ENCODE assay signal across 8 cellular contexts in genomic region chr12:122064034-122064777, GRCh38. TPM values are rescaled to one million over a fixed set of nuclear protein-coding genes. Genes with fewer than 3 reads are reported as not detected.
A peak's percentile ranks its signal among the peaks of the same experiment; 100 is the strongest.
DNase-seq lines count a peak whose midpoint lies in the region; ATAC-seq, FAIRE-seq and TF ChIP-seq lines count a peak whose summit lies in the region.

No MANE protein-coding gene starts in this region.

- FAIRE-seq in TTC549 (lab: Jason Lieb, UNC), result peak; percentile 96

- POLR2A ChIA-PET in BJ (lab: Charles Lee), result interaction anchor here (1.0 kb wide), 1 partner anchor 14 kb away, joined by 3 read pairs; the partner anchor contains the start of gene MLXIP

- no peak overlapping the region for H3K27ac Mint-ChIP-seq in stimulated activated naive B cell treated with anti-CD40 and anti-IgM and Interleukin-4, amounts not matched to agents 10 μg/mL and 1 μg/mL and 100 μg/mL, for 72 hours

- H3K4me1 Mint-ChIP-seq in stimulated activated naive B cell treated with anti-CD40 and anti-IgM and Interleukin-4, amounts not matched to agents 10 μg/mL and 1 μg/mL and 100 μg/mL, for 72 hours, result peaks cover 29 to 54% of the 10 kb centered on the region in 2 donors

- no peaks in the 10 kb centered on the region for H3K27me3 ChIP-seq in BJ (ENCODE audit: control insufficient read depth, insufficient read depth, low read length)

- TF ChIP-seq CTCF in BJ (IDR thresholded peaks at IDR 0.05; ENCODE audit: insufficient read depth, low read depth, low read length) (peak; percentile 61), lower leg skin (IDR thresholded peaks at IDR 0.05) (no peak)

- peaks cover 8 to 29% of the 10 kb centered on the region in 2 donors for H3K36me3 Mint-ChIP-seq in stimulated activated naive B cell treated with anti-CD40 and anti-IgM and Interleukin-4, amounts not matched to agents 10 μg/mL and 1 μg/mL and 100 μg/mL, for 72 hours

- TF ChIP-seq POLR2A in lower leg skin (IDR thresholded peaks at IDR 0.05), result no peak

- CTCF ChIA-PET in BJ (lab: Yijun Ruan, JAX), result interaction anchor here (1.2 to 3.7 kb wide), 6 partner anchors 9 to 61 kb away, joined by 3 to 35 read pairs (median 13); no protein-coding TSS in a partner anchor

- no peaks in the 10 kb centered on the region for H3K27me3 Mint-ChIP-seq in stimulated activated naive B cell treated with anti-CD40 and anti-IgM and Interleukin-4, amounts not matched to agents 10 μg/mL and 1 μg/mL and 100 μg/mL, for 72 hours

- ATAC-seq in GM19463 (IDR thresholded peaks at IDR 0.05; ENCODE audit: unreplicated experiment), result peak; percentile 89
- ATAC-seq in stimulated activated naive B cell treated with anti-CD40 and anti-IgM and Interleukin-4, amounts not matched to agents 10 μg/mL and 1 μg/mL and 100 μg/mL, for 72 hours (replicated peaks), result peak; percentile 61 to 66
- no peak for ATAC-seq in HG03457 (IDR thresholded peaks at IDR 0.05; ENCODE audit: unreplicated experiment)

- 69 to 74% methylated on average over 14 of the region's 14 CpGs for WGBS in lower leg skin, 2 donors

- H3K36me3 ChIP-seq in BJ (ENCODE audit: control insufficient read depth, insufficient read depth, low read length), result no peaks in the 10 kb centered on the region

- H3K4me3 Mint-ChIP-seq in stimulated activated naive B cell treated with anti-CD40 and anti-IgM and Interleukin-4, amounts not matched to agents 10 μg/mL and 1 μg/mL and 100 μg/mL, for 72 hours, result peak overlapping the region; percentile 17 to 25

- DNase-seq in BJ (ENCODE audit: low read depth), result peak; percentile 73
- DNase-seq in NCI-H2029 (lab: John Stamatoyannopoulos, UW), result peak; percentile 98
- peak; percentile 20 for DNase-seq in effector CD8-positive, alpha-beta T cell (lab: John Stamatoyannopoulos, UW)
- DNase-seq in lower leg skin (ENCODE audit: low spot score in 2 of 2), result peak; percentile 70 to 91
- peak; percentile 27 for DNase-seq in stimulated activated naive B cell treated with anti-CD40 and anti-IgM and Interleukin-4, amounts not matched to agents 10 μg/mL and 1 μg/mL and 100 μg/mL, for 72 hours

- H3K9me3 Mint-ChIP-seq in stimulated activated naive B cell treated with anti-CD40 and anti-IgM and Interleukin-4, amounts not matched to agents 10 μg/mL and 1 μg/mL and 100 μg/mL, for 72 hours, result no peaks in the 10 kb centered on the region

- intact Hi-C loops in lower leg skin (cut with DNase I; ENCODE audit: low total_unique reads), result no loop called here

- 0 out of 2 replicates have a peak overlapping the region, but pooled peaks have one; percentile 1 for H3K4me3 ChIP-seq in BJ (ENCODE audit: low read depth, low read length)
- H3K4me3 ChIP-seq in lower leg skin (ENCODE audit: low read depth, poor library complexity, severe bottlenecking), result no peak overlapping the region

RNA-seq across cellular contexts. Expression of gene MLXIP, which starts 14.3 kb away (rescaled TPM):
- 3.3 and 4.8 TPM in 2 replicates for polyA plus RNA-seq in BJ (2011; rRNA removed)
- polyA minus RNA-seq in BJ (2011; rRNA and poly(A)+ RNA removed), result 11.0 and 12.9 TPM in 2 replicates
- 10 to 100 TPM; 15.5 to 34.5 (median 19.8) TPM for total RNA-seq in lower leg skin

RNA-seq across cellular contexts. Expression of gene BCL7A, which starts 42.5 kb away (rescaled TPM):
- 2.7 and 3.4 TPM in 2 replicates for polyA plus RNA-seq in BJ (2011; rRNA removed)
- polyA minus RNA-seq in BJ (2011; rRNA and poly(A)+ RNA removed), result 2.4 and 2.7 TPM in 2 replicates
- total RNA-seq in lower leg skin, result 10 to 100 TPM; 17.8 to 22.3 (median 18.9) TPM

Comparison
In these comparisons a context has a peak if more than half of its experiments do, and no peak if none do; other contexts are left out.
1. DNase-seq: peak in every context shown above with its lines; median percentile 98 in NCI-H2029; 80 in lower leg skin; 73 in BJ; 27 in stimulated activated naive B cell treated with anti-CD40 and anti-IgM and Interleukin-4, amounts not matched to agents 10 μg/mL and 1 μg/mL and 100 μg/mL, for 72 hours; 20 in effector CD8-positive, alpha-beta T cell.